Comparison of ENCODE assay signal across 1 cellular context in the genomic region with DNA sequence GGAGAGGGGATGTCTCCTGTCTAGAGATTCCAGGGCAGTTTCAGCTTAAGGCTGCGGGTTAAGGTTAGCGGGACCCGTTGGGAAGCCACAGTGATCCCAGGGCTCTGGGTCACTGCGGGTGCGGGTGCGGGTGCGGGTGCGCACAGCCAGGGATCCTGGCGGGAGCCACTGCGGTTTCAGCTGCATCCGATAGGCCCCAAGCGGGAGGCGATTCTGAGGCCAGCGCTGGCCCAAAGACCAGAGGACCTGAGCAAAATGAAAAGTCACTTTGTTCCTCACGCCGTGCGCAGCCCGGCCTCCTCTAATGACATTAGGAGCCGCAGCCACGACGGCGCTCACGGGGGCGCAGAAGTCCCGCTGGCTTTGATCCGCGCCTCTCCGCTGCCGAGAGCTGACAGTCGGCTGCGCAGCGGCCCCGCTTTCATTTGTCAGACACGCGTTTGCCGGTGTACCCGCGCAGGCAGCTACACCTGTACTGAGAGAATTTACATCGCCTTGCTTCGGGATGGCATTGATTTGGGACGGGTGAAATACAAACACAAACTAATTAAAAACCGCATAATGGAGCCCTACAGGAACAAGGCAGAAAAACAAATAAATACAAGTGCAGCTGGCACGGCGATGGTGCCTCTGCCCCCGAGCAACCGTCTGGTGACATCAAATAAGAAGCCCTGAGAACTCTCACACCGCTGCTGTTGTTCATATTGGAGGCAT.
TF ChIP-seq lines count a peak whose summit lies in the region.

No MANE protein-coding gene starts in this region.

TF ChIP-seq in GM23338, 12 proteins besides CTCF, POLR2A, EP300 and RAD21 (continued from another document):
- TF ChIP-seq, protein P1, sequence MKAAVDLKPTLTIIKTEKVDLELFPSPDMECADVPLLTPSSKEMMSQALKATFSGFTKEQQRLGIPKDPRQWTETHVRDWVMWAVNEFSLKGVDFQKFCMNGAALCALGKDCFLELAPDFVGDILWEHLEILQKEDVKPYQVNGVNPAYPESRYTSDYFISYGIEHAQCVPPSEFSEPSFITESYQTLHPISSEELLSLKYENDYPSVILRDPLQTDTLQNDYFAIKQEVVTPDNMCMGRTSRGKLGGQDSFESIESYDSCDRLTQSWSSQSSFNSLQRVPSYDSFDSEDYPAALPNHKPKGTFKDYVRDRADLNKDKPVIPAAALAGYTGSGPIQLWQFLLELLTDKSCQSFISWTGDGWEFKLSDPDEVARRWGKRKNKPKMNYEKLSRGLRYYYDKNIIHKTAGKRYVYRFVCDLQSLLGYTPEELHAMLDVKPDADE (IDR thresholded peaks at IDR 0.05): no peak
- no peak for TF ChIP-seq JUNB (IDR thresholded peaks at IDR 0.05; ENCODE audit: unreplicated experiment)
